16 cellular contexts compared by ENCODE assay signal in genomic region chr7:70739646-70740045, GRCh38.
DNase-seq lines count a peak whose midpoint lies in the region; ATAC-seq and TF ChIP-seq lines count a peak whose summit lies in the region.
"Had no signal": no experiment of that assay in that cellular context is flagged by ENCODE, and none has a peak within 500 bp of the region (broad histone marks: within the 10 kb centered on the region; RNA-seq: fewer than 3 reads in every experiment).

No MANE protein-coding gene starts in this region.

- H3K27me3 ChIP-seq in BLaER1 treated with 17β-estradiol and CSF1 and Interleukin-3, amounts not matched to agents 10 nM and 100 nM, result no peaks in the 10 kb centered on the region
- H3K27me3 ChIP-seq in tibial nerve, result no peaks in the 10 kb centered on the region
- H3K27me3 ChIP-seq: SJCRH30 had no signal

- no peak overlapping the region for H3K4me3 Mint-ChIP-seq in central memory CD8-positive, alpha-beta T cell
- no peak overlapping the region for H3K4me3 Mint-ChIP-seq in nephron progenitor cell
- H3K4me3 Mint-ChIP-seq: CD4-positive, alpha-beta T cell had no signal

- ATAC-seq in central memory CD8-positive, alpha-beta T cell (replicated peaks; ENCODE audit: extremely low read depth, poor library complexity, severe bottlenecking), result no peak
- no peak for ATAC-seq in HG02840 (IDR thresholded peaks at IDR 0.05; ENCODE audit: low FRiP score, unreplicated experiment)
- no peak for ATAC-seq in HG02973 (IDR thresholded peaks at IDR 0.05; ENCODE audit: unreplicated experiment)

- peak overlapping the region in 1 of 11 experiments; percentile 8; a peak in 1 of 22 replicates for H3K9ac ChIP-seq in BLaER1 treated with 17β-estradiol and CSF1 and Interleukin-3, amounts not matched to agents 10 nM and 100 nM

- no peaks in the 10 kb centered on the region for H3K27me3 Mint-ChIP-seq in central memory CD8-positive, alpha-beta T cell
- H3K27me3 Mint-ChIP-seq in nephron progenitor cell (ENCODE audit: low read depth, poor library complexity), result no peaks in the 10 kb centered on the region
- H3K27me3 Mint-ChIP-seq: CD4-positive, alpha-beta T cell had no signal

- peak overlapping the region in 5 of 11 experiments; percentile 1 to 37 (median 14); a peak in 7 of 22 replicates for H3K27ac ChIP-seq in BLaER1 treated with 17β-estradiol and CSF1 and Interleukin-3, amounts not matched to agents 10 nM and 100 nM
- H3K27ac ChIP-seq in tibial nerve, result peak overlapping the region in 1 of 4 donors; percentile 65
- H3K27ac ChIP-seq: SJCRH30 had no signal

- peaks cover 55 to 84% (median 76%) of the 10 kb centered on the region in 10 experiments for H3K4me1 ChIP-seq in BLaER1 treated with 17β-estradiol and CSF1 and Interleukin-3, amounts not matched to agents 10 nM and 100 nM
- peaks cover 0 to 68% (median 20%) of the 10 kb centered on the region in 4 donors for H3K4me1 ChIP-seq in tibial nerve

- peaks cover 76% of the 10 kb centered on the region for H3K4me1 Mint-ChIP-seq in central memory CD8-positive, alpha-beta T cell
- H3K4me1 Mint-ChIP-seq in nephron progenitor cell, result peaks cover 96% of the 10 kb centered on the region

- no peak for TF ChIP-seq POLR2A in tibial nerve (IDR thresholded peaks at IDR 0.05)

- no peaks in the 10 kb centered on the region for H3K9me3 ChIP-seq in BLaER1 treated with 17β-estradiol and CSF1 and Interleukin-3, amounts not matched to agents 10 nM and 100 nM (replicated peaks in 1 of 11)
- no peaks in the 10 kb centered on the region for H3K9me3 ChIP-seq in tibial nerve
- H3K9me3 ChIP-seq: SJCRH30 had no signal

- H3K36me3 Mint-ChIP-seq in central memory CD8-positive, alpha-beta T cell (ENCODE audit: insufficient read depth), result peaks cover 12% of the 10 kb centered on the region
- peaks cover 13% of the 10 kb centered on the region for H3K36me3 Mint-ChIP-seq in nephron progenitor cell (ENCODE audit: low read depth)

- 59 to 69% methylated on average over 6 of the region's 6 CpGs for WGBS in tibial nerve, 2 donors

- H3K27ac Mint-ChIP-seq in central memory CD8-positive, alpha-beta T cell (ENCODE audit: low read depth), result peak overlapping the region; percentile 79
- H3K27ac Mint-ChIP-seq in nephron progenitor cell, result peak overlapping the region; percentile 90
- H3K27ac Mint-ChIP-seq: CD4-positive, alpha-beta T cell had no signal

- peaks cover 0 to 50% (median 8%) of the 10 kb centered on the region in 11 experiments; a peak in 9 of 22 replicates for H3K36me3 ChIP-seq in BLaER1 treated with 17β-estradiol and CSF1 and Interleukin-3, amounts not matched to agents 10 nM and 100 nM
- no peaks in the 10 kb centered on the region for H3K36me3 ChIP-seq in tibial nerve

- H3K4me3 ChIP-seq in BLaER1 treated with 17β-estradiol and CSF1 and Interleukin-3, amounts not matched to agents 10 nM and 100 nM, result no peak overlapping the region
- H3K4me3 ChIP-seq in tibial nerve, result no peak overlapping the region
- H3K4me3 ChIP-seq: SJCRH30 had no signal

- DNase-seq in MV-4-11 (lab: John Stamatoyannopoulos, UW), result peak; percentile 16
- no peak for DNase-seq in central memory CD8-positive, alpha-beta T cell (ENCODE audit: low spot score in 2 of 2)
- DNase-seq in nephron progenitor cell, result no peak
- DNase-seq in tibial nerve (ENCODE audit: low spot score in 2 of 2), result no peak
- DNase-seq: Calu3; CD4-positive, alpha-beta T cell; DMS53; MM.1S; NCI-H1105 treated with DMSO at 0.1 percent for 48 hours; NCI-H1694 treated with DMSO at 0.1 percent for 48 hours; NCI-H446 treated with DMSO at 0.1 percent for 48 hours; NCI-H748 treated with DMSO at 0.1 percent for 48 hours; SJCRH30 had no signal

- peak overlapping the region; percentile 56 to 86 (median 72) for H3K4me2 ChIP-seq in BLaER1 treated with 17β-estradiol and CSF1 and Interleukin-3, amounts not matched to agents 10 nM and 100 nM

- no peaks in the 10 kb centered on the region for H3K9me3 Mint-ChIP-seq in central memory CD8-positive, alpha-beta T cell
- H3K9me3 Mint-ChIP-seq in nephron progenitor cell, result no peaks in the 10 kb centered on the region
- H3K9me3 Mint-ChIP-seq: CD4-positive, alpha-beta T cell had no signal

- peaks cover 0 to 100% (median 96%) of the 10 kb centered on the region in 11 experiments; a peak in 17 of 22 replicates for H4K20me1 ChIP-seq in BLaER1 treated with 17β-estradiol and CSF1 and Interleukin-3, amounts not matched to agents 10 nM and 100 nM

- TF ChIP-seq CTCF in nephron progenitor cell (IDR thresholded peaks at IDR 0.05) (no peak), tibial nerve (IDR thresholded peaks at IDR 0.05) (no peak)

- no peak for TF ChIP-seq EP300 in tibial nerve (IDR thresholded peaks at IDR 0.05)
